Comparison of ENCODE assay signal across 17 cellular contexts in genomic region chr2:142435847-142436246, GRCh38.
DNase-seq lines count a peak whose midpoint lies in the region; ATAC-seq and TF ChIP-seq lines count a peak whose summit lies in the region.
"Had no signal": no experiment of that assay in that cellular context is flagged by ENCODE, and none has a peak within 500 bp of the region (broad histone marks: within the 10 kb centered on the region; RNA-seq: fewer than 3 reads in every experiment).

No MANE protein-coding gene starts in this region.

- ATAC-seq in right cardiac atrium (no peak), HG02852 (IDR thresholded peaks at IDR 0.05; ENCODE audit: unreplicated experiment) (no peak)

- H2AK5ac ChIP-seq in neuronal stem cell (ENCODE audit: low read depth, low read length) = no peak overlapping the region

- no peaks in the 10 kb centered on the region for H3K4me1 ChIP-seq in right cardiac atrium (ENCODE audit: control insufficient read depth, insufficient read depth, low read length)
- H3K4me1 ChIP-seq in left ventricle myocardium inferior = peaks cover 8% of the 10 kb centered on the region
- no peaks in the 10 kb centered on the region for H3K4me1 ChIP-seq in neuronal stem cell (ENCODE audit: control insufficient read depth in 2 of 2, insufficient read depth in 1 of 2, low read depth in 1 of 2, low read length in 2 of 2)
- no peaks in the 10 kb centered on the region for H3K4me1 ChIP-seq in breast epithelium

- H3K4me3 ChIP-seq in right cardiac atrium (ENCODE audit: low read length) (no peak overlapping the region), left ventricle myocardium inferior (no peak overlapping the region), choroid plexus epithelial cell (ENCODE audit: low read depth, low read length) (no peak overlapping the region), neuronal stem cell (ENCODE audit: low read length in 2 of 2) (no peak overlapping the region), breast epithelium (no peak overlapping the region)

- H4K8ac ChIP-seq in neuronal stem cell (ENCODE audit: low read depth, low read length) = no peak overlapping the region

- 63% methylated on average over 3 of the region's 3 CpGs for WGBS in right cardiac atrium
- WGBS in neuronal stem cell (ENCODE audit: extremely low coverage in 2 of 2, insufficient read length in 2 of 2, insufficient replicate concordance in 1 of 2), 2 donors = no CpG with 5 or more reads among the region's 3 CpGs

- no peak overlapping the region for H3K9ac ChIP-seq in neuronal stem cell (ENCODE audit: low read depth, low read length, poor library complexity)

- no peak overlapping the region for H2AFZ ChIP-seq in neuronal stem cell (ENCODE audit: low read length)

- H3K79me1 ChIP-seq in neuronal stem cell (ENCODE audit: low read depth, low read length) = no peaks in the 10 kb centered on the region

- no peak overlapping the region for H2BK15ac ChIP-seq in neuronal stem cell (ENCODE audit: low read length)

- no peaks in the 10 kb centered on the region for H3K27me3 ChIP-seq in right cardiac atrium (ENCODE audit: control insufficient read depth, insufficient read depth)
- no peaks in the 10 kb centered on the region for H3K27me3 ChIP-seq in left ventricle myocardium inferior (ENCODE audit: low read depth)
- H3K27me3 ChIP-seq in neuronal stem cell (ENCODE audit: control insufficient read depth in 3 of 3, insufficient read depth in 3 of 3, low read depth in 1 of 3, low read length in 3 of 3) = no peaks in the 10 kb centered on the region
- no peaks in the 10 kb centered on the region for H3K27me3 ChIP-seq in breast epithelium

- no peak overlapping the region for H3K4me2 ChIP-seq in neuronal stem cell (ENCODE audit: insufficient read depth, low read length, poor library complexity, severe bottlenecking)

- H3K4ac ChIP-seq in neuronal stem cell (ENCODE audit: low read length) = no peak overlapping the region

- H3K27ac ChIP-seq in right cardiac atrium (ENCODE audit: low read length) (no peak overlapping the region), left ventricle myocardium inferior (replicated peaks) (no peak overlapping the region), neuronal stem cell (replicated peaks; ENCODE audit: low read length) (no peak overlapping the region), breast epithelium (no peak overlapping the region)

- H2BK12ac ChIP-seq in neuronal stem cell (ENCODE audit: low read length) = no peak overlapping the region

- H3K23ac ChIP-seq in neuronal stem cell (ENCODE audit: low read depth, low read length, poor library complexity) = no peak overlapping the region

- no peak overlapping the region for H2BK120ac ChIP-seq in neuronal stem cell (ENCODE audit: low read depth, low read length)

- no peak overlapping the region for H4K91ac ChIP-seq in neuronal stem cell (ENCODE audit: low read depth, low read length, poor library complexity)

- DNase-seq in right cardiac atrium (peak in 2 of 3 donors; percentile 25 to 27), left ventricle myocardium inferior (no peak), choroid plexus epithelial cell (ENCODE audit: low read depth) (peak; percentile 31), neuronal stem cell (ENCODE audit: low spot score) (peak; percentile 14), breast epithelium (ENCODE audit: low spot score in 2 of 2) (no peak), NCI-H2081 treated with DMSO at 0.1 percent for 48 hours (lab: John Stamatoyannopoulos, UW) (no peak)
- DNase-seq: C1 segment of cervical spinal cord; Calu3; CD4-positive, alpha-beta memory T cell; COR-L47; DMS53; DMS79 treated with DMSO at 0.1 percent for 48 hours; GF-D8; GOT3; H7; HCEC 1CT had no signal

- TF ChIP-seq POLR2A in breast epithelium (IDR thresholded peaks at IDR 0.05) = no peak

- H3K9me3 ChIP-seq in right cardiac atrium (ENCODE audit: control insufficient read depth, low read length) = no peaks in the 10 kb centered on the region
- H3K9me3 ChIP-seq in left ventricle myocardium inferior (replicated peaks) = no peaks in the 10 kb centered on the region
- H3K9me3 ChIP-seq in neuronal stem cell (replicated peaks in 1 of 2; ENCODE audit: control insufficient read depth in 2 of 2, insufficient read depth in 1 of 2, low read depth in 1 of 2, low read length in 2 of 2) = no peaks in the 10 kb centered on the region
- H3K9me3 ChIP-seq in breast epithelium = no peaks in the 10 kb centered on the region

- H3K36me3 ChIP-seq in left ventricle myocardium inferior = no peaks in the 10 kb centered on the region
- no peaks in the 10 kb centered on the region for H3K36me3 ChIP-seq in neuronal stem cell (replicated peaks in 1 of 2; ENCODE audit: control insufficient read depth in 2 of 2, insufficient read depth in 2 of 2, low read length in 2 of 2)
- H3K36me3 ChIP-seq in breast epithelium = no peaks in the 10 kb centered on the region

- no peak overlapping the region for H3K14ac ChIP-seq in neuronal stem cell (ENCODE audit: low read length)

- no peak for TF ChIP-seq CTCF in left ventricle myocardium inferior (IDR thresholded peaks at IDR 0.05; ENCODE audit: borderline replicate concordance)
- no peak for TF ChIP-seq CTCF in choroid plexus epithelial cell (conservative IDR thresholded peaks at IDR 0.05; ENCODE audit: low read depth, low read length)
- no peak for TF ChIP-seq CTCF in breast epithelium (IDR thresholded peaks at IDR 0.05)

- H3K18ac ChIP-seq in neuronal stem cell (ENCODE audit: low read length) = no peak overlapping the region

- no peak overlapping the region for H2BK5ac ChIP-seq in neuronal stem cell (ENCODE audit: low read length)

- intact Hi-C loops in right cardiac atrium (cut with DNase I) (no loop called here), left ventricle myocardium inferior (cut with micrococcal nuclease) (no loop called here), breast epithelium (cut with DNase I; ENCODE audit: low total_unique reads) (no loop called here)

Comparison
In these comparisons a context has a peak if more than half of its experiments do, and no peak if none do; other contexts are left out.
1. DNase-seq: peak in right cardiac atrium (2 of 3), choroid plexus epithelial cell (single experiment) and neuronal stem cell (single experiment); none in left ventricle myocardium inferior (single experiment), breast epithelium (0 of 2) and NCI-H2081 treated with DMSO at 0.1 percent for 48 hours (single experiment).